20 cellular contexts compared by ENCODE assay signal in the genomic region with DNA sequence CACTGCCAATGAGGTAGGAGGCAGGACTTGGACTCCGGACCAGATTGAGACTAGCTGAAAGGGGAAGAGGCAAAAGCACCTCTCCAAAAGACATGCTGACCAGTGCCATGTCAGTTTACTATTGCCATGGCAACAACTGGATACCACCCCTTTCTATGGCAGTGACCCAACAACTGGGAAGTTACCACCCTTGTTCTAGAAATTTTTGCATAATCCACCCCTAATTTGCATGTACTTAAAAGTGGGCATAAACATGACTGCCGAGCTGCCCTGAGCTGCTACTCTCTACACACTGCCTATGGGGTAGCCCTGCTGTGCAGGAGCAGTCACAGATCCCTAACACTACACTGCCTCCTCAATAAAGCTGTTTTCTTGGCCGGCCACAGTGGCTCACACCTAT. TPM values are rescaled to one million over a fixed set of nuclear protein-coding genes. Genes with fewer than 3 reads are reported as not detected.
A peak's percentile ranks its signal among the peaks of the same experiment; 100 is the strongest.
DNase-seq lines count a peak whose midpoint lies in the region; TF ChIP-seq lines count a peak whose summit lies in the region.
"Had no signal": no experiment of that assay in that cellular context is flagged by ENCODE, and none has a peak within 500 bp of the region (broad histone marks: within the 10 kb centered on the region; RNA-seq: fewer than 3 reads in every experiment).

No MANE protein-coding gene starts in this region.

- POLR2A ChIA-PET in PC-9 (lab: Charles Lee; ENCODE audit: unreplicated experiment) = interaction anchor here (0.5 kb wide), 1 partner anchor 58 kb away, joined by 3 read pairs; no protein-coding TSS in a partner anchor

- H2AFZ ChIP-seq in PC-9 = no peak overlapping the region
- no peak overlapping the region for H2AFZ ChIP-seq in osteoblast (ENCODE audit: low read length)

- intact Hi-C loops in PC-9 (cut with micrococcal nuclease; ENCODE audit: unreplicated experiment) (no loop called here), Calu3 (cut with micrococcal nuclease; ENCODE audit: unreplicated experiment) (no loop called here)

- DNase-seq in HFFc6 = peak; percentile 38
- peak in 1 of 2 experiments; percentile 48 for DNase-seq in PC-9
- peak; percentile 71 to 77 for DNase-seq in cardiac fibroblast (ENCODE audit: low read depth in 2 of 2)
- DNase-seq in osteoblast (ENCODE audit: insufficient read length, low spot score, missing footprints) = peak; percentile 45
- no peak for DNase-seq in Calu3
- no peak for DNase-seq in NK-92 (lab: John Stamatoyannopoulos, UW; ENCODE audit: unreplicated experiment)
- no peak for DNase-seq in islet precursor cell
- no peak for DNase-seq in SIG-M5 (lab: John Stamatoyannopoulos, UW)
- DNase-seq: activated B cell treated with CpG ODN at 0.5 μM for 24 hours; activated CD8-positive, alpha-beta T cell treated with anti-CD3 and anti-CD28 coated beads, Interleukin-2, amount 10 ng/mL, durations not matched to agents 7 days and 5 days; activated naive CD4-positive, alpha-beta T cell treated with Interleukin-2 at 50 U/mL for 16 hours; activated T-cell treated with anti-CD3 and anti-CD28 coated beads, Interleukin-2, amount 50 U/mL, for 24 hours; endodermal cell; heart right ventricle; NCI-H146; ovary; T-helper 1 cell; transverse colon had no signal

- H3K36me3 ChIP-seq in PC-9 (ENCODE audit: low read depth) (no peaks in the 10 kb centered on the region), osteoblast (ENCODE audit: insufficient read depth, low read length) (peaks cover 6% of the 10 kb centered on the region)
- H3K36me3 ChIP-seq: heart right ventricle, ovary, transverse colon had no signal

- H3K27me3 ChIP-seq in PC-9 (ENCODE audit: insufficient read depth, low read depth) (no peaks in the 10 kb centered on the region), osteoblast (ENCODE audit: insufficient read depth, low read length) (no peaks in the 10 kb centered on the region)
- H3K27me3 ChIP-seq: heart right ventricle, ovary, transverse colon had no signal

- H3K4me3 Mint-ChIP-seq in HFFc6 = peak overlapping the region; percentile 10; the same call in 1 of the 2 replicates
- no peak overlapping the region for H3K4me3 Mint-ChIP-seq in Calu3 (ENCODE audit: low read depth, unreplicated experiment)
- H3K4me3 Mint-ChIP-seq: activated B cell treated with CpG ODN at 0.5 μM for 24 hours; activated CD8-positive, alpha-beta T cell treated with anti-CD3 and anti-CD28 coated beads, Interleukin-2, amount 10 ng/mL, durations not matched to agents 7 days and 5 days; activated T-cell treated with anti-CD3 and anti-CD28 coated beads, Interleukin-2, amount 50 U/mL, for 24 hours; endodermal cell; stimulated activated naive CD8-positive, alpha-beta T cell treated with anti-CD3 and anti-CD28 coated beads, Interleukin-15, Interleukin-2, amounts not matched to agents 100 ng/mL and 50 ng/mL, for 24 hours had no signal

- no peak for TF ChIP-seq CTCF in HFFc6 (IDR thresholded peaks at IDR 0.05)
- no peak for TF ChIP-seq CTCF in PC-9 (conservative IDR thresholded peaks at IDR 0.05)
- TF ChIP-seq CTCF in cardiac fibroblast (IDR thresholded peaks at IDR 0.05; ENCODE audit: low read depth, low read length) = no peak
- no peak for TF ChIP-seq CTCF in osteoblast (IDR thresholded peaks at IDR 0.05; ENCODE audit: extremely low read depth, low read depth, low read length)
- TF ChIP-seq CTCF in Calu3 (IDR thresholded peaks at IDR 0.05; ENCODE audit: unreplicated experiment) = no peak

- no peaks in the 10 kb centered on the region for H3K79me2 ChIP-seq in PC-9 (ENCODE audit: low read depth)
- no peaks in the 10 kb centered on the region for H3K79me2 ChIP-seq in osteoblast (ENCODE audit: insufficient read depth, low read length)

- BruUV-seq in PC-9 (replicated peaks; lab: Mats Ljungman, UMichigan) (no TSS peak), Calu3 (replicated peaks; lab: Mats Ljungman, UMichigan) (no TSS peak)

- H3K4me1 ChIP-seq in PC-9 (replicated peaks; ENCODE audit: insufficient read depth) = peaks cover 51% of the 10 kb centered on the region
- peaks cover 37% of the 10 kb centered on the region for H3K4me1 ChIP-seq in osteoblast (ENCODE audit: insufficient read depth, low read length)

- no peaks in the 10 kb centered on the region; the same call in 1 of the 2 replicates for H3K9me2 ChIP-seq in PC-9 (ENCODE audit: insufficient read depth)

- H3K27ac ChIP-seq in PC-9 (peak overlapping the region; percentile 89), osteoblast (ENCODE audit: low read depth, low read length) (peak overlapping the region; percentile 91)
- H3K27ac ChIP-seq: ovary had no signal

- H3K9me3 Mint-ChIP-seq in HFFc6 (no peaks in the 10 kb centered on the region), Calu3 (ENCODE audit: low read depth, unreplicated experiment) (no peaks in the 10 kb centered on the region)
- H3K9me3 Mint-ChIP-seq: activated B cell treated with CpG ODN at 0.5 μM for 24 hours; activated T-cell treated with anti-CD3 and anti-CD28 coated beads, Interleukin-2, amount 50 U/mL, for 24 hours; endodermal cell; stimulated activated naive CD8-positive, alpha-beta T cell treated with anti-CD3 and anti-CD28 coated beads, Interleukin-15, Interleukin-2, amounts not matched to agents 100 ng/mL and 50 ng/mL, for 24 hours had no signal

- H3K27me3 Mint-ChIP-seq in HFFc6 (ENCODE audit: insufficient read depth) = no peaks in the 10 kb centered on the region; the same call in 1 of the 2 replicates
- H3K27me3 Mint-ChIP-seq in Calu3 (ENCODE audit: unreplicated experiment) = no peaks in the 10 kb centered on the region

- H3K9me3 ChIP-seq in PC-9 (ENCODE audit: insufficient read depth, low read depth) (no peaks in the 10 kb centered on the region), osteoblast (ENCODE audit: low read depth, low read length) (no peaks in the 10 kb centered on the region)
- H3K9me3 ChIP-seq: heart right ventricle, ovary, transverse colon had no signal

- H4K20me1 ChIP-seq in PC-9 (ENCODE audit: insufficient read depth) = no peaks in the 10 kb centered on the region
- no peaks in the 10 kb centered on the region for H4K20me1 ChIP-seq in osteoblast (ENCODE audit: insufficient read depth, low read length)

- H3K4me1 Mint-ChIP-seq in HFFc6 (ENCODE audit: low read depth) (peaks cover 56% of the 10 kb centered on the region), Calu3 (ENCODE audit: low read depth, unreplicated experiment) (peaks cover 29% of the 10 kb centered on the region)
- H3K4me1 Mint-ChIP-seq: endodermal cell had no signal

- H3K36me3 Mint-ChIP-seq in HFFc6 (ENCODE audit: low read depth) = peaks cover 8% of the 10 kb centered on the region; the same call in 1 of the 2 replicates
- no peaks in the 10 kb centered on the region for H3K36me3 Mint-ChIP-seq in Calu3 (ENCODE audit: insufficient read depth, unreplicated experiment)

- H3K4me2 ChIP-seq in PC-9 (peak overlapping the region; percentile 69), osteoblast (ENCODE audit: insufficient read depth, low read length) (peak overlapping the region; percentile 77)

- H3K27ac Mint-ChIP-seq in HFFc6 (peak overlapping the region; percentile 90), Calu3 (ENCODE audit: unreplicated experiment) (no peak overlapping the region)
- H3K27ac Mint-ChIP-seq: activated B cell treated with CpG ODN at 0.5 μM for 24 hours; activated CD8-positive, alpha-beta T cell treated with anti-CD3 and anti-CD28 coated beads, Interleukin-2, amount 10 ng/mL, durations not matched to agents 7 days and 5 days; activated T-cell treated with anti-CD3 and anti-CD28 coated beads, Interleukin-2, amount 50 U/mL, for 24 hours; endodermal cell; stimulated activated naive CD8-positive, alpha-beta T cell treated with anti-CD3 and anti-CD28 coated beads, Interleukin-15, Interleukin-2, amounts not matched to agents 100 ng/mL and 50 ng/mL, for 24 hours had no signal

- no peak overlapping the region for H3K4me3 ChIP-seq in PC-9
- H3K4me3 ChIP-seq in cardiac fibroblast (replicated peaks in 1 of 2; ENCODE audit: low read depth in 2 of 2, low read length in 2 of 2) = no peak overlapping the region
- H3K4me3 ChIP-seq in osteoblast (ENCODE audit: insufficient read depth, low read length) = peak overlapping the region; percentile 31
- H3K4me3 ChIP-seq: heart right ventricle, lung, ovary, transverse colon had no signal

- H3F3A ChIP-seq in PC-9 (ENCODE audit: insufficient read depth, low read depth) = peaks cover 55% of the 10 kb centered on the region

- CTCF ChIA-PET in PC-9 (lab: Charles Lee) = interaction anchor here (0.9 kb wide), 1 partner anchor 103 kb away, joined by 3 read pairs; the partner anchor contains the start of gene IPO13
- CTCF ChIA-PET in Calu3 (lab: Charles Lee) = no interaction called here

RNA-seq across cellular contexts. Expression of gene SLC6A9, which starts 19.0 kb away (rescaled TPM):
- total RNA-seq in HFFc6 (2021; fragmentation: NEBNext Ultra II Directional; extraction: Animal tissue kit (Norgen Biotek cat#: 25700)) = 10 to 100 TPM in 2 of 6 experiments, 1 to 10 TPM in 4; 8.3 to 11.0 (median 9.3) TPM
- total RNA-seq in PC-9 (2021) = 57.7 and 70.1 TPM in 2 replicates
- total RNA-seq in osteoblast = 18.5 and 19.4 TPM in 2 replicates
- total RNA-seq in Calu3 (2022) = 18.2 and 19.5 TPM in 2 replicates

RNA-seq across cellular contexts. Expression of gene CCDC24, which starts 58.9 kb away (rescaled TPM):
- total RNA-seq in HFFc6 (2021; fragmentation: NEBNext Ultra II Directional; extraction: Animal tissue kit (Norgen Biotek cat#: 25700)) = 1 to 10 TPM; 5.6 to 7.7 (median 6.5) TPM
- total RNA-seq in PC-9 (2021) (47.9 and 56.5 TPM in 2 replicates), osteoblast (2.4 and 2.9 TPM in 2 replicates), Calu3 (2022) (19.7 and 20.2 TPM in 2 replicates)

Comparison
In these comparisons a context has a peak if more than half of its experiments do, and no peak if none do; other contexts are left out.
1. DNase-seq: peak in HFFc6 (single experiment), cardiac fibroblast (2 of 2) and osteoblast (single experiment); none in Calu3 (single experiment), NK-92 (single experiment), islet precursor cell (single experiment) and SIG-M5 (single experiment).